Comparison of ENCODE assay signal across 19 cellular contexts in the genomic region with DNA sequence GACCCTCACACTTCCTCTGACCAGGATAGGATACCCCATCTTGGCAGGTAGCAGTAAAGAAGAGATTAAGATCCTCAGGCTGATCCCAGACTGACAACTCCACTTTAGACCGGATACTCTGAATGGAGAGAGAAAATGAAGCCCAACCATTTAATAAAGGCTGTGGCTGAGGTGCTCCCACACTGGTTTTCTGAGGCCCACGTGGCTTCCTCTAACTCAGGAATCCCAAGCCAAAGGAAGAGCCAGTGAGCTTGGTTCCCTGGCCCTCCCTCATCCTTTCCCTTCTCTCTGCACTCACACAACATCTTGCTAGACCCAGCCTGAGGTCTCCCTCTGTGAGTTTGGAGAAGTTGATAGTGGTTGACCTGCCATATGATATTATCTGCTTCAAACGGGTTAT.
DNase-seq lines count a peak whose midpoint lies in the region; ATAC-seq and TF ChIP-seq lines count a peak whose summit lies in the region.
"Had no signal": no experiment of that assay in that cellular context is flagged by ENCODE, and none has a peak within 500 bp of the region (broad histone marks: within the 10 kb centered on the region; RNA-seq: fewer than 3 reads in every experiment).

No MANE protein-coding gene starts in this region.

- no peak for TF ChIP-seq CTCF in left ventricle myocardium inferior (IDR thresholded peaks at IDR 0.05; ENCODE audit: borderline replicate concordance)
- TF ChIP-seq CTCF in chondrocyte (IDR thresholded peaks at IDR 0.05), result no peak
- TF ChIP-seq CTCF in gastrocnemius medialis (IDR thresholded peaks at IDR 0.05 in 4 of 5, conservative IDR thresholded peaks at IDR 0.05 in 1 of 5), result no peak

- TF ChIP-seq POLR2A in gastrocnemius medialis (IDR thresholded peaks at IDR 0.05), result no peak

- in situ Hi-C loops in gastrocnemius medialis (cut with MboI; ENCODE audit: low sequenced_read_pairs in 4 of 4), result no loop called here

- peaks cover 83% of the 10 kb centered on the region for H3K4me1 Mint-ChIP-seq in chondrocyte (ENCODE audit: low read depth)
- H3K4me1 Mint-ChIP-seq in activated T-helper 17 cell treated with anti-CD3 and anti-CD28 coated beads, Interleukin-2, amount 50 U/mL, for 72 hours, result peaks cover 4% of the 10 kb centered on the region
- no peaks in the 10 kb centered on the region for H3K4me1 Mint-ChIP-seq in T-helper 2 cell treated with Interferon-gamma antibody and Interleukin-4, amounts not matched to agents 5 μg/mL and 100 μg/mL, for 36 hours (ENCODE audit: low read depth)

- peaks cover 60% of the 10 kb centered on the region for H3K4me1 ChIP-seq in left ventricle myocardium inferior
- peaks cover 32 to 44% of the 10 kb centered on the region in 2 donors for H3K4me1 ChIP-seq in gastrocnemius medialis

- ATAC-seq in left cardiac atrium (no peak), gastrocnemius medialis (no peak)
- no peak for ATAC-seq in activated T-helper 17 cell treated with anti-CD3 and anti-CD28 coated beads, Interleukin-2, amount 50 U/mL, for 72 hours (replicated peaks)
- ATAC-seq: HepG2, PC-3 had no signal

- H3K9me3 Mint-ChIP-seq in chondrocyte (ENCODE audit: low read depth), result no peaks in the 10 kb centered on the region
- no peaks in the 10 kb centered on the region for H3K9me3 Mint-ChIP-seq in activated T-helper 17 cell treated with anti-CD3 and anti-CD28 coated beads, Interleukin-2, amount 50 U/mL, for 72 hours
- no peaks in the 10 kb centered on the region for H3K9me3 Mint-ChIP-seq in T-helper 2 cell treated with Interferon-gamma antibody and Interleukin-4, amounts not matched to agents 5 μg/mL and 100 μg/mL, for 36 hours

- H3K27me3 Mint-ChIP-seq in chondrocyte (ENCODE audit: low read depth), result no peaks in the 10 kb centered on the region
- peaks cover 14% of the 10 kb centered on the region for H3K27me3 Mint-ChIP-seq in activated T-helper 17 cell treated with anti-CD3 and anti-CD28 coated beads, Interleukin-2, amount 50 U/mL, for 72 hours
- H3K27me3 Mint-ChIP-seq in T-helper 2 cell treated with Interferon-gamma antibody and Interleukin-4, amounts not matched to agents 5 μg/mL and 100 μg/mL, for 36 hours (ENCODE audit: low read depth), result peaks cover 12% of the 10 kb centered on the region

- intact Hi-C loops in left ventricle myocardium inferior (cut with micrococcal nuclease) (no loop called here), left cardiac atrium (cut with DNase I) (no loop called here), gastrocnemius medialis (cut with DNase I; ENCODE audit: low total_unique reads) (no loop called here)

- H3K9me3 ChIP-seq in left ventricle myocardium inferior (replicated peaks) (no peaks in the 10 kb centered on the region), gastrocnemius medialis (no peaks in the 10 kb centered on the region)

- peak overlapping the region; percentile 99 for H3K27ac Mint-ChIP-seq in chondrocyte (ENCODE audit: unreplicated experiment)
- no peak overlapping the region for H3K27ac Mint-ChIP-seq in activated T-helper 17 cell treated with anti-CD3 and anti-CD28 coated beads, Interleukin-2, amount 50 U/mL, for 72 hours
- no peak overlapping the region for H3K27ac Mint-ChIP-seq in T-helper 2 cell treated with Interferon-gamma antibody and Interleukin-4, amounts not matched to agents 5 μg/mL and 100 μg/mL, for 36 hours

- H3K4me3 Mint-ChIP-seq in chondrocyte (ENCODE audit: unreplicated experiment), result no peak overlapping the region
- no peak overlapping the region for H3K4me3 Mint-ChIP-seq in activated T-helper 17 cell treated with anti-CD3 and anti-CD28 coated beads, Interleukin-2, amount 50 U/mL, for 72 hours
- no peak overlapping the region for H3K4me3 Mint-ChIP-seq in T-helper 2 cell treated with Interferon-gamma antibody and Interleukin-4, amounts not matched to agents 5 μg/mL and 100 μg/mL, for 36 hours

- no peak for DNase-seq in left ventricle myocardium inferior
- DNase-seq in left cardiac atrium, result no peak
- DNase-seq in chondrocyte (ENCODE audit: low spot score), result no peak
- DNase-seq in gastrocnemius medialis, result no peak
- DNase-seq in NCI-H187 (lab: John Stamatoyannopoulos, UW), result no peak
- DNase-seq in T-helper 2 cell treated with Interferon-gamma antibody and Interleukin-4, amounts not matched to agents 5 μg/mL and 100 μg/mL, for 36 hours (ENCODE audit: low spot score), result no peak
- no peak for DNase-seq in NCI-H128 (lab: John Stamatoyannopoulos, UW; ENCODE audit: unreplicated experiment)
- DNase-seq: DMS 273 treated with DMSO at 0.1 percent for 48 hours, GF-D8, GM23248, NCI-H1048, NCI-H146, NCI-H2081 treated with DMSO at 0.1 percent for 48 hours, NCI-H510A treated with DMSO at 0.1 percent for 48 hours, NCI-H82, PC-3 had no signal

- no peak overlapping the region for H3K4me3 ChIP-seq in left ventricle myocardium inferior
- H3K4me3 ChIP-seq in gastrocnemius medialis, result no peak overlapping the region
- H3K4me3 ChIP-seq: GM23248 had no signal

- H3K27ac ChIP-seq in left ventricle myocardium inferior (replicated peaks) (peak overlapping the region; percentile 87), gastrocnemius medialis (peak overlapping the region in 3 of 4 donors; percentile 22 to 35 (median 31))
- H3K27ac ChIP-seq: KMS-11 had no signal

- peaks cover 11% of the 10 kb centered on the region for H3K36me3 Mint-ChIP-seq in chondrocyte (ENCODE audit: low read depth)
- H3K36me3 Mint-ChIP-seq in activated T-helper 17 cell treated with anti-CD3 and anti-CD28 coated beads, Interleukin-2, amount 50 U/mL, for 72 hours (ENCODE audit: low read depth), result no peaks in the 10 kb centered on the region
- H3K36me3 Mint-ChIP-seq in T-helper 2 cell treated with Interferon-gamma antibody and Interleukin-4, amounts not matched to agents 5 μg/mL and 100 μg/mL, for 36 hours (ENCODE audit: low read depth), result no peaks in the 10 kb centered on the region

- H3K36me3 ChIP-seq in left ventricle myocardium inferior (peaks cover 17% of the 10 kb centered on the region), gastrocnemius medialis (no peaks in the 10 kb centered on the region)

- H3K27me3 ChIP-seq in left ventricle myocardium inferior (ENCODE audit: low read depth) (no peaks in the 10 kb centered on the region), gastrocnemius medialis (no peaks in the 10 kb centered on the region)
